19 cellular contexts compared by ENCODE assay signal in genomic region chr3:37646865-37647264, GRCh38.
DNase-seq lines count a peak whose midpoint lies in the region; ATAC-seq, FAIRE-seq and TF ChIP-seq lines count a peak whose summit lies in the region.
"Had no signal": no experiment of that assay in that cellular context is flagged by ENCODE, and none has a peak within 500 bp of the region (broad histone marks: within the 10 kb centered on the region; RNA-seq: fewer than 3 reads in every experiment).

No MANE protein-coding gene starts in this region.

- H3K27ac ChIP-seq in breast epithelium (no peak overlapping the region), keratinocyte (ENCODE audit: control insufficient read depth, insufficient read depth, low read length) (no peak overlapping the region), aorta (ENCODE audit: low read depth in 1 of 2, low read length in 2 of 2) (peak overlapping the region; percentile 68 to 72)

- POLR2A ChIA-PET in MCF 10A (lab: Yijun Ruan, JAX) = interaction anchor here (0.7 kb wide), 1 partner anchor 85 kb away, joined by 4 read pairs; no protein-coding TSS in a partner anchor

- no peaks in the 10 kb centered on the region for H3K4me1 Mint-ChIP-seq in MCF 10A (ENCODE audit: insufficient read depth, unreplicated experiment)
- H3K4me1 Mint-ChIP-seq in activated T-helper 17 cell treated with anti-CD3 and anti-CD28 coated beads, Interleukin-2, amount 50 U/mL, for 72 hours = no peaks in the 10 kb centered on the region
- H3K4me1 Mint-ChIP-seq in stimulated activated memory B cell treated with anti-CD40 and anti-IgM and Interleukin-4, amounts not matched to agents 10 μg/mL and 1 μg/mL and 100 μg/mL, for 72 hours = no peaks in the 10 kb centered on the region
- H3K4me1 Mint-ChIP-seq: CD4-positive, alpha-beta memory T cell had no signal

- H3K27me3 ChIP-seq in breast epithelium (no peaks in the 10 kb centered on the region), bronchial epithelial cell (ENCODE audit: control insufficient read depth, insufficient read depth, low read length) (no peaks in the 10 kb centered on the region), keratinocyte (ENCODE audit: control insufficient read depth, extremely low read depth, insufficient read depth, low read length) (no peaks in the 10 kb centered on the region), aorta (ENCODE audit: control insufficient read depth in 1 of 2, insufficient read depth in 2 of 2, low read length in 1 of 2) (no peaks in the 10 kb centered on the region)

- no peak overlapping the region for H3K4me3 Mint-ChIP-seq in MCF 10A (ENCODE audit: unreplicated experiment)
- no peak overlapping the region for H3K4me3 Mint-ChIP-seq in activated T-helper 17 cell treated with anti-CD3 and anti-CD28 coated beads, Interleukin-2, amount 50 U/mL, for 72 hours
- no peak overlapping the region for H3K4me3 Mint-ChIP-seq in stimulated activated memory B cell treated with anti-CD40 and anti-IgM and Interleukin-4, amounts not matched to agents 10 μg/mL and 1 μg/mL and 100 μg/mL, for 72 hours
- H3K4me3 Mint-ChIP-seq: CD4-positive, alpha-beta memory T cell; HFFc6 had no signal

- no peaks in the 10 kb centered on the region for H3K27me3 Mint-ChIP-seq in MCF 10A (ENCODE audit: insufficient read depth, unreplicated experiment)
- peaks cover 10% of the 10 kb centered on the region for H3K27me3 Mint-ChIP-seq in activated T-helper 17 cell treated with anti-CD3 and anti-CD28 coated beads, Interleukin-2, amount 50 U/mL, for 72 hours
- no peaks in the 10 kb centered on the region for H3K27me3 Mint-ChIP-seq in stimulated activated memory B cell treated with anti-CD40 and anti-IgM and Interleukin-4, amounts not matched to agents 10 μg/mL and 1 μg/mL and 100 μg/mL, for 72 hours

- CTCF ChIA-PET in MCF 10A (lab: Yijun Ruan, JAX) = interaction anchor here (0.6 kb wide), 1 partner anchor 374 kb away, joined by 3 read pairs; no protein-coding TSS in a partner anchor

- no peak overlapping the region for H2AFZ ChIP-seq in keratinocyte (ENCODE audit: control insufficient read depth, low read length)

- 80 to 89% methylated on average over 1 of the region's 1 CpG for WGBS in aorta, 2 donors

- no peaks in the 10 kb centered on the region for H3K9me1 ChIP-seq in keratinocyte (ENCODE audit: control insufficient read depth, extremely low read depth, insufficient read depth, low read length)

- H3K9ac ChIP-seq in keratinocyte (ENCODE audit: control insufficient read depth, extremely low read depth, insufficient read depth, low read length) = no peak overlapping the region

- no peaks in the 10 kb centered on the region for H3K79me2 ChIP-seq in keratinocyte (ENCODE audit: control insufficient read depth, insufficient read depth, low read length)

- H3K36me3 ChIP-seq in breast epithelium = no peaks in the 10 kb centered on the region
- H3K36me3 ChIP-seq in bronchial epithelial cell (ENCODE audit: control insufficient read depth, insufficient read depth, low read length) = no peaks in the 10 kb centered on the region
- no peaks in the 10 kb centered on the region for H3K36me3 ChIP-seq in keratinocyte (ENCODE audit: control insufficient read depth in 2 of 2, extremely low read depth in 1 of 2, insufficient read depth in 2 of 2, low read length in 2 of 2)
- no peaks in the 10 kb centered on the region for H3K36me3 ChIP-seq in aorta (ENCODE audit: control insufficient read depth in 1 of 2, insufficient read depth in 2 of 2, low read length in 1 of 2)

- no peak for ATAC-seq in aorta (ENCODE audit: low FRiP score)
- no peak for ATAC-seq in activated T-helper 17 cell treated with anti-CD3 and anti-CD28 coated beads, Interleukin-2, amount 50 U/mL, for 72 hours (replicated peaks)
- no peak for ATAC-seq in stimulated activated memory B cell treated with anti-CD40 and anti-IgM and Interleukin-4, amounts not matched to agents 10 μg/mL and 1 μg/mL and 100 μg/mL, for 72 hours
- ATAC-seq: PC-3 had no signal

- no TSS peak for BruUV-seq in MCF 10A (replicated peaks; lab: Mats Ljungman, UMichigan)

- peak; percentile 92 for DNase-seq in MCF 10A (ENCODE audit: unreplicated experiment)
- no peak for DNase-seq in breast epithelium (ENCODE audit: low spot score in 2 of 2)
- peak; percentile 75 for DNase-seq in bronchial epithelial cell (ENCODE audit: low read depth)
- DNase-seq in keratinocyte (ENCODE audit: low read depth, low spot score) = peak; percentile 19
- no peak for DNase-seq in aorta
- no peak for DNase-seq in activated CD8-positive, alpha-beta memory T cell treated with anti-CD3 and anti-CD28 coated beads, Interleukin-2, amount 50 U/mL, for 4 hours
- DNase-seq: Calu3; CD4-positive, alpha-beta memory T cell; HFFc6; KG1; NCI-H1048; NCI-H1436 treated with DMSO at 0.1 percent for 48 hours; NCI-H2029 treated with DMSO at 0.1 percent for 48 hours; NCI-H510A treated with DMSO at 0.1 percent for 48 hours; NCI-H82; PC-3 had no signal

- H4K20me1 ChIP-seq in keratinocyte (ENCODE audit: control insufficient read depth, extremely low read depth, insufficient read depth, low read length) = no peaks in the 10 kb centered on the region

- H3K9me3 ChIP-seq in breast epithelium (peaks cover 3 to 8% of the 10 kb centered on the region in 2 donors), keratinocyte (ENCODE audit: control insufficient read depth, low read depth, low read length) (no peaks in the 10 kb centered on the region), aorta (ENCODE audit: control insufficient read depth, low read length) (no peaks in the 10 kb centered on the region)

- H3K27ac Mint-ChIP-seq in MCF 10A (ENCODE audit: low read depth, unreplicated experiment) = no peak overlapping the region
- no peak overlapping the region for H3K27ac Mint-ChIP-seq in activated T-helper 17 cell treated with anti-CD3 and anti-CD28 coated beads, Interleukin-2, amount 50 U/mL, for 72 hours
- H3K27ac Mint-ChIP-seq in stimulated activated memory B cell treated with anti-CD40 and anti-IgM and Interleukin-4, amounts not matched to agents 10 μg/mL and 1 μg/mL and 100 μg/mL, for 72 hours = no peak overlapping the region
- H3K27ac Mint-ChIP-seq: CD4-positive, alpha-beta memory T cell; HFFc6 had no signal

- no peak for TF ChIP-seq POLR2A in breast epithelium (IDR thresholded peaks at IDR 0.05)

- dilution Hi-C loops in keratinocyte (cut with MboI; ENCODE audit: extremely low pct_ligation_motif_present, low sequenced_read_pairs) = no loop called here

- H3K4me2 ChIP-seq in keratinocyte (ENCODE audit: control insufficient read depth, extremely low read depth, insufficient read depth, low read depth, low read length) = no peak overlapping the region

- no peak overlapping the region for H3K4me3 ChIP-seq in breast epithelium
- H3K4me3 ChIP-seq in bronchial epithelial cell (ENCODE audit: low read depth, low read length) = no peak overlapping the region
- H3K4me3 ChIP-seq in keratinocyte (ENCODE audit: control insufficient read depth in 2 of 3, extremely low read depth in 1 of 3, insufficient read depth in 2 of 3, low read depth in 1 of 3, low read length in 3 of 3) = no peak overlapping the region
- no peak overlapping the region for H3K4me3 ChIP-seq in aorta (ENCODE audit: low read length in 2 of 2)

- TF ChIP-seq CTCF in MCF 10A (IDR thresholded peaks at IDR 0.05; ENCODE audit: unreplicated experiment) (no peak), breast epithelium (IDR thresholded peaks at IDR 0.05) (no peak), bronchial epithelial cell (IDR thresholded peaks at IDR 0.05; ENCODE audit: insufficient read depth, low read length, severe bottlenecking) (no peak), keratinocyte (optimal IDR thresholded peaks at IDR 0.05 in 1 of 3, IDR thresholded peaks at IDR 0.05 in 1 of 3, conservative IDR thresholded peaks at IDR 0.05 in 1 of 3; ENCODE audit: extremely low read depth in 1 of 3, insufficient read depth in 2 of 3, low read length in 3 of 3) (no peak)

- no peaks in the 10 kb centered on the region for H3K9me3 Mint-ChIP-seq in MCF 10A (ENCODE audit: unreplicated experiment)
- peaks cover 5% of the 10 kb centered on the region for H3K9me3 Mint-ChIP-seq in activated T-helper 17 cell treated with anti-CD3 and anti-CD28 coated beads, Interleukin-2, amount 50 U/mL, for 72 hours
- peaks cover 3% of the 10 kb centered on the region for H3K9me3 Mint-ChIP-seq in stimulated activated memory B cell treated with anti-CD40 and anti-IgM and Interleukin-4, amounts not matched to agents 10 μg/mL and 1 μg/mL and 100 μg/mL, for 72 hours
- H3K9me3 Mint-ChIP-seq: HFFc6 had no signal

- no peaks in the 10 kb centered on the region for H3K36me3 Mint-ChIP-seq in MCF 10A (ENCODE audit: insufficient read depth, unreplicated experiment)
- no peaks in the 10 kb centered on the region for H3K36me3 Mint-ChIP-seq in activated T-helper 17 cell treated with anti-CD3 and anti-CD28 coated beads, Interleukin-2, amount 50 U/mL, for 72 hours (ENCODE audit: low read depth)
- H3K36me3 Mint-ChIP-seq in stimulated activated memory B cell treated with anti-CD40 and anti-IgM and Interleukin-4, amounts not matched to agents 10 μg/mL and 1 μg/mL and 100 μg/mL, for 72 hours = no peaks in the 10 kb centered on the region
- H3K36me3 Mint-ChIP-seq: CD4-positive, alpha-beta memory T cell had no signal

- H3K4me1 ChIP-seq in breast epithelium (no peaks in the 10 kb centered on the region), keratinocyte (ENCODE audit: control insufficient read depth, extremely low read depth, insufficient read depth, low read length) (no peaks in the 10 kb centered on the region), aorta (ENCODE audit: control insufficient read depth in 1 of 2, insufficient read depth in 2 of 2, low read length in 2 of 2) (peaks cover 0 to 19% of the 10 kb centered on the region in 2 donors)

- no peak for FAIRE-seq in bronchial epithelial cell (lab: Jason Lieb, UNC)
- FAIRE-seq in keratinocyte (lab: Jason Lieb, UNC) = peak; percentile 69
- FAIRE-seq: H54 had no signal

- intact Hi-C loops in MCF 10A (cut with micrococcal nuclease) (no loop called here), breast epithelium (cut with DNase I; ENCODE audit: low total_unique reads) (no loop called here), aorta (cut with DNase I) (no loop called here)

Comparison
In these comparisons a context has a peak if more than half of its experiments do, and no peak if none do; other contexts are left out.
1. DNase-seq: peak in MCF 10A (single experiment), bronchial epithelial cell (single experiment) and keratinocyte (single experiment); none in breast epithelium (0 of 2), aorta (0 of 2) and activated CD8-positive, alpha-beta memory T cell treated with anti-CD3 and anti-CD28 coated beads, Interleukin-2, amount 50 U/mL, for 4 hours (single experiment).
2. H3K27ac ChIP-seq: peak in aorta (2 of 2); none in breast epithelium (0 of 2) and keratinocyte (single experiment).